Comparison of ENCODE assay signal across 29 cellular contexts in genomic region chr1:61201035-61201434, GRCh38.
"Had no signal": no experiment of that assay in that cellular context is flagged by ENCODE, and none has a peak within 500 bp of the region (broad histone marks: within the 10 kb centered on the region; RNA-seq: fewer than 3 reads in every experiment).

No MANE protein-coding gene starts in this region.

- H3K36me3 ChIP-seq: esophagus muscularis mucosa, gastrocnemius medialis, WERI-Rb-1 had no signal

- H3K4me3 Mint-ChIP-seq: activated B cell treated with CpG ODN at 0.5 μM for 24 hours; activated CD8-positive, alpha-beta T cell treated with anti-CD3 and anti-CD28 coated beads for 36 hours; activated naive CD8-positive, alpha-beta T cell; activated T-cell treated with anti-CD3 and anti-CD28 coated beads, Interleukin-2, amount 50 U/mL, for 4 hours; activated T-helper 17 cell treated with anti-CD3 and anti-CD28 coated beads, Interleukin-2, amount 50 U/mL, for 72 hours had no signal

- H3K27ac ChIP-seq: body of pancreas, esophagus muscularis mucosa, foreskin keratinocyte, WERI-Rb-1 had no signal

- FAIRE-seq: colon, endometrium had no signal

- H3K9me3 ChIP-seq: body of pancreas, esophagus muscularis mucosa, gastrocnemius medialis had no signal

- H3K4me3 ChIP-seq: body of pancreas, esophagus muscularis mucosa, gastrocnemius medialis had no signal

- H3K4me1 ChIP-seq: foreskin keratinocyte had no signal

- DNase-seq: activated B cell treated with CpG ODN at 0.5 μM for 24 hours; activated CD4-positive, alpha-beta T cell treated with anti-CD3 and anti-CD28 coated beads for 48 hours; activated CD4-positive, alpha-beta T cell treated with anti-CD3 and anti-CD28 coated beads, Interleukin-2, amount 50 U/mL, for 1 hour; activated CD4-positive, alpha-beta T cell treated with anti-CD3 and anti-CD28 coated beads, Interleukin-2, amount 50 U/mL, for 48 hours; activated CD8-positive, alpha-beta memory T cell treated with anti-CD3 and anti-CD28 coated beads for 24 hours; activated CD8-positive, alpha-beta T cell treated with anti-CD3 and anti-CD28 coated beads for 36 hours; activated effector memory CD4-positive, alpha-beta T cell treated with Interleukin-2 at 50 U/mL for 16 hours; activated gamma-delta T cell treated with Interleukin-2 at 50 U/mL for 16 hours; activated naive CD4-positive, alpha-beta T cell treated with anti-CD3 and anti-CD28 coated beads, Interleukin-2, amount 50 U/mL, for 16 hours; activated naive CD4-positive, alpha-beta T cell treated with Interleukin-2 at 50 U/mL for 16 hours; activated T-cell treated with anti-CD3 and anti-CD28 coated beads, Interleukin-2, amount 50 U/mL, for 4 hours; amniotic stem cell; anterior cingulate cortex; body of pancreas; caudate nucleus; cortex of kidney; effector CD8-positive, alpha-beta T cell; erythroblast; foreskin keratinocyte; gastrocnemius medialis; head of caudate nucleus; T-helper 2 cell; WERI-Rb-1 had no signal

- ATAC-seq: activated CD4-positive, CD25-positive, alpha-beta regulatory T cell treated with anti-CD3 and anti-CD28 coated beads, Interleukin-2, amount 50 U/mL, for 24 hours; activated CD8-positive, alpha-beta T cell treated with anti-CD3 and anti-CD28 coated beads for 36 hours; activated T-cell treated with anti-CD3 and anti-CD28 coated beads, Interleukin-2, amount 50 U/mL, for 4 hours; activated T-helper 17 cell treated with anti-CD3 and anti-CD28 coated beads, Interleukin-2, amount 50 U/mL, for 72 hours; body of pancreas; foreskin keratinocyte; gastrocnemius medialis had no signal

- H3K27me3 Mint-ChIP-seq: activated CD8-positive, alpha-beta T cell treated with anti-CD3 and anti-CD28 coated beads for 36 hours; activated naive CD8-positive, alpha-beta T cell; activated T-helper 17 cell treated with anti-CD3 and anti-CD28 coated beads, Interleukin-2, amount 50 U/mL, for 72 hours had no signal

- H3K27ac Mint-ChIP-seq: activated B cell treated with CpG ODN at 0.5 μM for 24 hours; activated CD8-positive, alpha-beta T cell treated with anti-CD3 and anti-CD28 coated beads for 36 hours; activated naive CD8-positive, alpha-beta T cell; activated T-helper 17 cell treated with anti-CD3 and anti-CD28 coated beads, Interleukin-2, amount 50 U/mL, for 72 hours had no signal

- H3K27me3 ChIP-seq: body of pancreas, esophagus muscularis mucosa, foreskin keratinocyte, gastrocnemius medialis had no signal

- H3K4me1 Mint-ChIP-seq: activated B cell treated with CpG ODN at 0.5 μM for 24 hours; activated T-helper 17 cell treated with anti-CD3 and anti-CD28 coated beads, Interleukin-2, amount 50 U/mL, for 72 hours had no signal

- H3K9me3 Mint-ChIP-seq: activated B cell treated with CpG ODN at 0.5 μM for 24 hours; activated CD8-positive, alpha-beta T cell treated with anti-CD3 and anti-CD28 coated beads for 36 hours; activated T-cell treated with anti-CD3 and anti-CD28 coated beads, Interleukin-2, amount 50 U/mL, for 4 hours; activated T-helper 17 cell treated with anti-CD3 and anti-CD28 coated beads, Interleukin-2, amount 50 U/mL, for 72 hours had no signal
